ENCODE assay signal across 27 cellular contexts in the genomic region with DNA sequence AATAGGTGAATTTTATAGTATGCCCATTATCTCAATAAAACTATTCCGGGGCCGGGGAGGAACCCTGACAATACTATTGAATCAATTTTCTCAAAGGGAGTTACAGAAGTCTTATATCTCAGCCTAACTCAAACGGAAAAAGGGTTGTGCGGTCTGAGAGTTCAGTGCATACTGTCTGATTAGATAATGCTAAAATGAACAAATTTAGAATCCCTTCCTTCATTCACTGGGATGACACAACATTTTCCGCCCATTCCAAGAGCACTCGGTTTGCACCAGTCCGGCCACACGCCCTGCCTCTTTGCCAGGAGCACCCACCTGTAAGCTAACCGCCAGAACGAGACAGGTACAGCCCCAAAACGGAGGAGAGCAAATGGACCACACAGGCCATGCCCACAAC.
"Had no signal": no experiment of that assay in that cellular context is flagged by ENCODE, and none has a peak within 500 bp of the region (broad histone marks: within the 10 kb centered on the region; RNA-seq: fewer than 3 reads in every experiment).

No MANE protein-coding gene starts in this region.

- H3K9me3 Mint-ChIP-seq: nephron; stimulated activated effector memory CD8-positive, alpha-beta T cell treated with anti-CD3 and anti-CD28 coated beads, Interleukin-12 subunit alpha, Interleukin-12 subunit beta, amount 100 ng/mL, for 72 hours; stimulated activated naive CD8-positive, alpha-beta T cell treated with anti-CD3 and anti-CD28 coated beads, Interleukin-15, amount 100 ng/mL, for 72 hours; type B pancreatic cell had no signal

- H3K27ac Mint-ChIP-seq: activated naive CD8-positive, alpha-beta T cell; type B pancreatic cell had no signal

- H3K27ac ChIP-seq: body of pancreas, gastroesophageal sphincter, pancreas, psoas muscle, sigmoid colon, uterus, VCaP had no signal

- H3K9me3 ChIP-seq: body of pancreas, gastroesophageal sphincter, pancreas, psoas muscle, sigmoid colon, uterus had no signal

- H3K4me3 Mint-ChIP-seq: activated naive CD8-positive, alpha-beta T cell; nephron; stimulated activated effector memory CD8-positive, alpha-beta T cell treated with anti-CD3 and anti-CD28 coated beads, Interleukin-12 subunit alpha, Interleukin-12 subunit beta, amount 100 ng/mL, for 72 hours; stimulated activated naive CD8-positive, alpha-beta T cell treated with anti-CD3 and anti-CD28 coated beads, Interleukin-15, amount 100 ng/mL, for 72 hours; type B pancreatic cell had no signal

- H3K27me3 ChIP-seq: body of pancreas, gastroesophageal sphincter, pancreas, sigmoid colon, uterus had no signal

- H3K4me1 ChIP-seq: body of pancreas, pancreas, psoas muscle, uterus had no signal

- H3K27me3 Mint-ChIP-seq: activated naive CD8-positive, alpha-beta T cell; stimulated activated naive CD8-positive, alpha-beta T cell treated with anti-CD3 and anti-CD28 coated beads, Interleukin-15, amount 100 ng/mL, for 72 hours; type B pancreatic cell had no signal

- DNase-seq: activated CD4-positive, alpha-beta T cell treated with anti-CD3 and anti-CD28 coated beads for 48 hours; activated CD4-positive, alpha-beta T cell treated with anti-CD3 and anti-CD28 coated beads, Interleukin-2, amount 50 U/mL, for 48 hours; activated CD8-positive, alpha-beta memory T cell treated with anti-CD3 and anti-CD28 coated beads for 24 hours; activated effector memory CD4-positive, alpha-beta T cell treated with Interleukin-2 at 50 U/mL for 16 hours; activated naive CD4-positive, alpha-beta T cell treated with Interleukin-2 at 50 U/mL for 16 hours; anterior cingulate cortex; body of pancreas; dermis blood vessel endothelial cell; effector memory CD4-positive, alpha-beta T cell; hippocampal formation; left cardiac atrium; left ventricle myocardium superior; pancreas; psoas muscle; sigmoid colon; small intestine; stimulated activated CD4-positive, alpha-beta T cell treated with anti-CD3 and anti-CD28 coated beads, Interleukin-4, amount 100 ng/mL, for 24 hours; stimulated activated naive CD8-positive, alpha-beta T cell treated with anti-CD3 and anti-CD28 coated beads, Interleukin-15, amount 100 ng/mL, for 72 hours; substantia nigra; uterus had no signal

- ATAC-seq: activated CD4-positive, CD25-positive, alpha-beta regulatory T cell treated with anti-CD3 and anti-CD28 coated beads, Interleukin-2, amount 50 U/mL, for 24 hours; body of pancreas; gastroesophageal sphincter; left cardiac atrium; left ventricle myocardium superior; pancreas; psoas muscle; stimulated activated effector memory CD8-positive, alpha-beta T cell treated with anti-CD3 and anti-CD28 coated beads, Interleukin-12 subunit alpha, Interleukin-12 subunit beta, amount 100 ng/mL, for 72 hours; stimulated activated naive CD8-positive, alpha-beta T cell treated with anti-CD3 and anti-CD28 coated beads, Interleukin-15, amount 100 ng/mL, for 72 hours had no signal
